ENCODE assay signal across 18 cellular contexts in the genomic region with DNA sequence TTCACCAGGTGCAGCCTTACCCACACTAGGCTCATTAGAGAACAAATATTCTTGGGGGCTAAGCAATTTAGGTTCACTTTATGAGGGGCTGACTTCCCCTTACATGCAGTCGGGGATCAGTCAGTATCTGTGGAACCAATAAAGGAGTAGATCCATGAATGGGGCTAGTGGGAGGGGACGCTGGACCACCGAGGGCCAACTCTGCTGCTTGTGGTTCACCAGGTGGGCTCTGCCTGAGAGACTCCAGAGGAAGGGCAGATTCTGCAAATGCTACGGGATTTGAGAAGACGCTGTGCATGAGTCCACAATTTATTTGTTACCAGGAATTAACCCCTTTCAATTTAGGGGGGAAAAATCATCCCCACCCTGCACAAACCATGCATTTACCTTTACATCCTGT. TPM values are rescaled to one million over a fixed set of nuclear protein-coding genes. Genes with fewer than 3 reads are reported as not detected.
DNase-seq lines count a peak whose midpoint lies in the region; TF ChIP-seq lines count a peak whose summit lies in the region.
"Had no signal": no experiment of that assay in that cellular context is flagged by ENCODE, and none has a peak within 500 bp of the region (broad histone marks: within the 10 kb centered on the region; RNA-seq: fewer than 3 reads in every experiment).

No MANE protein-coding gene starts in this region.

- no peak overlapping the region for H3K4me3 ChIP-seq in ascending aorta
- H3K4me3 ChIP-seq: upper lobe of right lung had no signal

- H3K27ac ChIP-seq in ascending aorta: peak overlapping the region in 1 of 2 donors; percentile 100
- H3K27ac ChIP-seq: brain microvascular endothelial cell, foreskin keratinocyte had no signal

- H3K27me3 ChIP-seq in ascending aorta: no peaks in the 10 kb centered on the region
- H3K27me3 ChIP-seq: brain microvascular endothelial cell, foreskin keratinocyte, upper lobe of right lung had no signal

- peaks cover 24% of the 10 kb centered on the region for H3K4me1 Mint-ChIP-seq in activated naive CD8-positive, alpha-beta T cell (ENCODE audit: low read depth)
- H3K4me1 Mint-ChIP-seq in activated naive CD8-positive, alpha-beta T cell treated with anti-CD3 and anti-CD28 coated beads for 36 hours: peaks cover 22% of the 10 kb centered on the region
- peaks cover 18% of the 10 kb centered on the region for H3K4me1 Mint-ChIP-seq in activated CD4-positive, alpha-beta memory T cell treated with anti-CD3 and anti-CD28 coated beads, Interleukin-2, amount 10 ng/mL, durations not matched to agents 7 days and 5 days
- H3K4me1 Mint-ChIP-seq in mesothelial cell of epicardium: peaks cover 26% of the 10 kb centered on the region

- peaks cover 3 to 13% of the 10 kb centered on the region in 2 donors for H3K4me1 ChIP-seq in ascending aorta
- H3K4me1 ChIP-seq: foreskin keratinocyte had no signal

- H3K36me3 Mint-ChIP-seq in activated naive CD8-positive, alpha-beta T cell: no peaks in the 10 kb centered on the region
- H3K36me3 Mint-ChIP-seq in activated naive CD8-positive, alpha-beta T cell treated with anti-CD3 and anti-CD28 coated beads for 36 hours: peaks cover 5% of the 10 kb centered on the region
- peaks cover 3% of the 10 kb centered on the region for H3K36me3 Mint-ChIP-seq in activated CD4-positive, alpha-beta memory T cell treated with anti-CD3 and anti-CD28 coated beads, Interleukin-2, amount 10 ng/mL, durations not matched to agents 7 days and 5 days (ENCODE audit: low read depth)
- no peaks in the 10 kb centered on the region for H3K36me3 Mint-ChIP-seq in mesothelial cell of epicardium

- CTCF ChIA-PET in activated CD4-positive, alpha-beta memory T cell treated with anti-CD3 and anti-CD28 coated beads, Interleukin-2, amount 10 ng/mL, durations not matched to agents 7 days and 5 days (lab: Charles Lee): no interaction called here

- intact Hi-C loops in ascending aorta (cut with DNase I): no loop called here

- no peak overlapping the region for H3K27ac Mint-ChIP-seq in activated naive CD8-positive, alpha-beta T cell
- H3K27ac Mint-ChIP-seq in activated naive CD8-positive, alpha-beta T cell treated with anti-CD3 and anti-CD28 coated beads for 36 hours: no peak overlapping the region
- H3K27ac Mint-ChIP-seq in activated CD4-positive, alpha-beta memory T cell treated with anti-CD3 and anti-CD28 coated beads, Interleukin-2, amount 10 ng/mL, durations not matched to agents 7 days and 5 days: no peak overlapping the region
- peak overlapping the region; percentile 21 for H3K27ac Mint-ChIP-seq in mesothelial cell of epicardium

- POLR2A ChIA-PET in activated CD4-positive, alpha-beta memory T cell treated with anti-CD3 and anti-CD28 coated beads, Interleukin-2, amount 10 ng/mL, durations not matched to agents 7 days and 5 days (lab: Charles Lee): interaction anchor here (3.8 kb wide), 1 partner anchor 14 kb away, joined by 31 read pairs; a partner anchor contains a TSS

- no peak for DNase-seq in activated naive CD8-positive, alpha-beta T cell treated with anti-CD3 and anti-CD28 coated beads for 36 hours
- peak; percentile 6 for DNase-seq in activated CD4-positive, alpha-beta memory T cell treated with anti-CD3 and anti-CD28 coated beads, Interleukin-2, amount 10 ng/mL, durations not matched to agents 7 days and 5 days
- DNase-seq in mesothelial cell of epicardium (ENCODE audit: low spot score in 2 of 2, unreplicated experiment in 2 of 2) (no peak), ascending aorta (ENCODE audit: low spot score in 2 of 2) (no peak), DMS79 (lab: John Stamatoyannopoulos, UW) (no peak), H4 (ENCODE audit: low spot score) (no peak)
- DNase-seq: activated CD4-positive, alpha-beta T cell treated with anti-CD3 and anti-CD28 coated beads for 48 hours; activated naive CD4-positive, alpha-beta T cell treated with anti-CD3 and anti-CD28 coated beads, Interleukin-2, amount 50 U/mL, for 16 hours; brain microvascular endothelial cell; effector CD8-positive, alpha-beta T cell; foreskin keratinocyte; GM23248; NCI-H345; OCI-M1; stimulated activated CD4-positive, alpha-beta T cell treated with anti-CD3 and anti-CD28 coated beads, Interleukin-15, amount 100 ng/mL, for 24 hours; upper lobe of right lung had no signal

- H3K27me3 Mint-ChIP-seq in activated naive CD8-positive, alpha-beta T cell: no peaks in the 10 kb centered on the region
- H3K27me3 Mint-ChIP-seq in activated naive CD8-positive, alpha-beta T cell treated with anti-CD3 and anti-CD28 coated beads for 36 hours: peaks cover 4% of the 10 kb centered on the region
- peaks cover 16% of the 10 kb centered on the region for H3K27me3 Mint-ChIP-seq in activated CD4-positive, alpha-beta memory T cell treated with anti-CD3 and anti-CD28 coated beads, Interleukin-2, amount 10 ng/mL, durations not matched to agents 7 days and 5 days
- no peaks in the 10 kb centered on the region for H3K27me3 Mint-ChIP-seq in mesothelial cell of epicardium (ENCODE audit: low read depth)

- H3K9me3 Mint-ChIP-seq in activated naive CD8-positive, alpha-beta T cell (ENCODE audit: low read depth): no peaks in the 10 kb centered on the region
- H3K9me3 Mint-ChIP-seq in activated naive CD8-positive, alpha-beta T cell treated with anti-CD3 and anti-CD28 coated beads for 36 hours: no peaks in the 10 kb centered on the region
- H3K9me3 Mint-ChIP-seq in activated CD4-positive, alpha-beta memory T cell treated with anti-CD3 and anti-CD28 coated beads, Interleukin-2, amount 10 ng/mL, durations not matched to agents 7 days and 5 days: no peaks in the 10 kb centered on the region
- H3K9me3 Mint-ChIP-seq in mesothelial cell of epicardium: peaks cover 3% of the 10 kb centered on the region

- H3K4me3 Mint-ChIP-seq in activated naive CD8-positive, alpha-beta T cell: peak overlapping the region; percentile 13
- no peak overlapping the region for H3K4me3 Mint-ChIP-seq in activated naive CD8-positive, alpha-beta T cell treated with anti-CD3 and anti-CD28 coated beads for 36 hours
- peak overlapping the region; percentile 22 for H3K4me3 Mint-ChIP-seq in activated CD4-positive, alpha-beta memory T cell treated with anti-CD3 and anti-CD28 coated beads, Interleukin-2, amount 10 ng/mL, durations not matched to agents 7 days and 5 days
- H3K4me3 Mint-ChIP-seq in mesothelial cell of epicardium: peak overlapping the region; percentile 23

- H3K9me3 ChIP-seq in ascending aorta: no peaks in the 10 kb centered on the region
- H3K9me3 ChIP-seq: upper lobe of right lung had no signal

- no peaks in the 10 kb centered on the region for H3K36me3 ChIP-seq in ascending aorta
- H3K36me3 ChIP-seq: brain microvascular endothelial cell, upper lobe of right lung had no signal

- TF ChIP-seq CTCF in mesothelial cell of epicardium (IDR thresholded peaks at IDR 0.05; ENCODE audit: unreplicated experiment) (no peak), ascending aorta (IDR thresholded peaks at IDR 0.05) (no peak)

RNA-seq across cellular contexts. Expression of a gene that starts 15.9 kb away (rescaled TPM):
- 1 to 10 TPM in 1 of 2 experiments, under 1 TPM in 1; 0.33 to 1.1 TPM for total RNA-seq in activated naive CD8-positive, alpha-beta T cell treated with anti-CD3 and anti-CD28 coated beads for 36 hours
- total RNA-seq in activated CD4-positive, alpha-beta memory T cell treated with anti-CD3 and anti-CD28 coated beads, Interleukin-2, amount 10 ng/mL, durations not matched to agents 7 days and 5 days: under 1 TPM; 0.18 to 0.28 TPM
- total RNA-seq in mesothelial cell of epicardium (23.3 to 25.7 TPM (median 25.0 TPM) in 3 replicates), ascending aorta (7.2 TPM)
- total RNA-seq in H4 (2014; rRNA removed; shearing (Covaris generic)): not detected in 2 replicates
- total RNA-seq: GM23248, LHCN-M2 had no signal

RNA-seq across cellular contexts. Expression of a gene that starts 44.4 kb away (rescaled TPM):
- total RNA-seq in activated naive CD8-positive, alpha-beta T cell treated with anti-CD3 and anti-CD28 coated beads for 36 hours: under 1 TPM in 1 of 2 experiments, not detected in 1; 0.16 TPM
- total RNA-seq in activated CD4-positive, alpha-beta memory T cell treated with anti-CD3 and anti-CD28 coated beads, Interleukin-2, amount 10 ng/mL, durations not matched to agents 7 days and 5 days: not detected
- total RNA-seq in mesothelial cell of epicardium (6.9 to 7.5 TPM (median 7.2 TPM) in 3 replicates), ascending aorta (0.32 TPM)
- not detected in 2 replicates for total RNA-seq in H4 (2014; rRNA removed; shearing (Covaris generic))
- total RNA-seq: GM23248 had no signal
